In genomic region chr15:44882499-44882968, GRCh38 we compare ENCODE assay signal across 9 cellular contexts.
DNase-seq lines count a peak whose midpoint lies in the region; ATAC-seq, FAIRE-seq and TF ChIP-seq lines count a peak whose summit lies in the region.
"Had no signal": no experiment of that assay in that cellular context is flagged by ENCODE, and none has a peak within 500 bp of the region (broad histone marks: within the 10 kb centered on the region; RNA-seq: fewer than 3 reads in every experiment).

No MANE protein-coding gene starts in this region.

- no peak for TF ChIP-seq CTCF in D721Med (IDR thresholded peaks at IDR 0.05; ENCODE audit: insufficient read depth, missing control alignments)

- peaks cover 23% of the 10 kb centered on the region for H3K4me1 Mint-ChIP-seq in activated CD4-positive, alpha-beta T cell treated with anti-CD3 and anti-CD28 coated beads, Interleukin-2, amount 10 ng/mL, durations not matched to agents 24 days and 14 days

- peak; percentile 69 for DNase-seq in activated CD4-positive, alpha-beta T cell treated with anti-CD3 and anti-CD28 coated beads for 48 hours
- no peak for DNase-seq in activated CD4-positive, alpha-beta T cell treated with anti-CD3 and anti-CD28 coated beads, Interleukin-2, amount 50 U/mL, for 4 hours
- DNase-seq in activated CD4-positive, alpha-beta T cell treated with anti-CD3 and anti-CD28 coated beads, Interleukin-2, amount 10 ng/mL, durations not matched to agents 24 days and 14 days: peak; percentile 72
- DNase-seq in stimulated activated CD8-positive, alpha-beta memory T cell treated with anti-CD3 and anti-CD28 coated beads, Interleukin-15, amount 100 ng/mL, for 48 hours (ENCODE audit: low read depth in 2 of 2): peak; percentile 53 to 58
- no peak for DNase-seq in D721Med (ENCODE audit: insufficient read length, low spot score)
- DNase-seq in 8988T: no peak
- no peak for DNase-seq in DMS153 (lab: John Stamatoyannopoulos, UW)

- H3K27ac Mint-ChIP-seq in activated CD4-positive, alpha-beta T cell treated with anti-CD3 and anti-CD28 coated beads, Interleukin-2, amount 10 ng/mL, durations not matched to agents 24 days and 14 days: peak overlapping the region; percentile 82

- H3K9me3 Mint-ChIP-seq in activated CD4-positive, alpha-beta T cell treated with anti-CD3 and anti-CD28 coated beads, Interleukin-2, amount 10 ng/mL, durations not matched to agents 24 days and 14 days: peaks cover 25% of the 10 kb centered on the region

- intact Hi-C loops in activated CD4-positive, alpha-beta T cell treated with anti-CD3 and anti-CD28 coated beads, Interleukin-2, amount 10 ng/mL, durations not matched to agents 24 days and 14 days (cut with micrococcal nuclease): loop anchor here (2.0 kb wide), 1 partner anchor 14 kb away; no protein-coding TSS in a partner anchor

- H3K4me3 Mint-ChIP-seq in activated CD4-positive, alpha-beta T cell treated with anti-CD3 and anti-CD28 coated beads, Interleukin-2, amount 10 ng/mL, durations not matched to agents 24 days and 14 days: peak overlapping the region; percentile 27

- no peaks in the 10 kb centered on the region for H3K27me3 Mint-ChIP-seq in activated CD4-positive, alpha-beta T cell treated with anti-CD3 and anti-CD28 coated beads, Interleukin-2, amount 10 ng/mL, durations not matched to agents 24 days and 14 days

- FAIRE-seq in D721Med (lab: Jason Lieb, UNC): no peak
- FAIRE-seq: A549 had no signal

- peak; percentile 74 for ATAC-seq in HG02938 (IDR thresholded peaks at IDR 0.05; ENCODE audit: unreplicated experiment)
- ATAC-seq: A549 had no signal

- no peaks in the 10 kb centered on the region for H3K36me3 Mint-ChIP-seq in activated CD4-positive, alpha-beta T cell treated with anti-CD3 and anti-CD28 coated beads, Interleukin-2, amount 10 ng/mL, durations not matched to agents 24 days and 14 days (ENCODE audit: low read depth)

Comparison
In these comparisons a context has a peak if more than half of its experiments do, and no peak if none do; other contexts are left out.
1. DNase-seq: peak in activated CD4-positive, alpha-beta T cell treated with anti-CD3 and anti-CD28 coated beads for 48 hours (single experiment), activated CD4-positive, alpha-beta T cell treated with anti-CD3 and anti-CD28 coated beads, Interleukin-2, amount 10 ng/mL, durations not matched to agents 24 days and 14 days (single experiment) and stimulated activated CD8-positive, alpha-beta memory T cell treated with anti-CD3 and anti-CD28 coated beads, Interleukin-15, amount 100 ng/mL, for 48 hours (2 of 2); none in activated CD4-positive, alpha-beta T cell treated with anti-CD3 and anti-CD28 coated beads, Interleukin-2, amount 50 U/mL, for 4 hours (0 of 2), D721Med (single experiment), 8988T (single experiment) and DMS153 (single experiment).